In genomic region chr12:84508325-84508861, GRCh38 we compare ENCODE assay signal across 9 cellular contexts.
A peak's percentile ranks its signal among the peaks of the same experiment; 100 is the strongest.
DNase-seq lines count a peak whose midpoint lies in the region; ATAC-seq and TF ChIP-seq lines count a peak whose summit lies in the region.
"Had no signal": no experiment of that assay in that cellular context is flagged by ENCODE, and none has a peak within 500 bp of the region (broad histone marks: within the 10 kb centered on the region; RNA-seq: fewer than 3 reads in every experiment).

No MANE protein-coding gene starts in this region.

- TF ChIP-seq EP300 in SK-N-SH (IDR thresholded peaks at IDR 0.05; ENCODE audit: borderline replicate concordance in 1 of 2, low read depth in 1 of 2, low read length in 1 of 2), result no peak; a peak in 1 of 4 replicates
- no peak for TF ChIP-seq EP300 in stomach (IDR thresholded peaks at IDR 0.05)

- H3K27ac ChIP-seq in SK-N-SH (ENCODE audit: low read depth in 2 of 2, low read length in 1 of 2) (peak overlapping the region; percentile 62 to 79), stomach (peak overlapping the region in 1 of 5 donors; percentile 20), testis (no peak overlapping the region)

- ATAC-seq in GM19463 (IDR thresholded peaks at IDR 0.05; ENCODE audit: unreplicated experiment) (peak; percentile 89), HG03565 (IDR thresholded peaks at IDR 0.05; ENCODE audit: unreplicated experiment) (peak; percentile 83)

- H3F3A ChIP-seq in SK-N-SH (replicated peaks; ENCODE audit: insufficient read depth), result peaks cover 5% of the 10 kb centered on the region

- 0 out of 2 replicates have a peak, but pooled peaks cover 6% of the 10 kb centered on the region for H3K9me2 ChIP-seq in SK-N-SH

- H3K4me2 ChIP-seq in SK-N-SH, result peak overlapping the region; percentile 32; the same call in 1 of the 2 replicates

- peak; percentile 33; the same call in 1 of the 2 replicates for TF ChIP-seq RAD21 in SK-N-SH (IDR thresholded peaks at IDR 0.05; ENCODE audit: low read length)

- H3K27me3 Mint-ChIP-seq in activated CD4-positive, alpha-beta T cell treated with anti-CD3 and anti-CD28 coated beads, Interleukin-2, amount 10 ng/mL, durations not matched to agents 7 days and 5 days, result no peaks in the 10 kb centered on the region
- H3K27me3 Mint-ChIP-seq: stimulated activated naive CD8-positive, alpha-beta T cell treated with anti-CD3 and anti-CD28 coated beads, Interleukin-15, Interleukin-2, amounts not matched to agents 100 ng/mL and 50 ng/mL, for 24 hours had no signal

- TF ChIP-seq CTCF in AG09309 (IDR thresholded peaks at IDR 0.05; ENCODE audit: control insufficient read depth, insufficient read depth, low read depth, low read length, missing control alignments) (peak; percentile 77), SK-N-SH (IDR thresholded peaks at IDR 0.05) (peak; percentile 66), stomach (IDR thresholded peaks at IDR 0.05) (no peak), testis (IDR thresholded peaks at IDR 0.05) (peak in 1 of 3 experiments; percentile 11)

- DNase-seq in AG09309 (ENCODE audit: low read depth) (peak; percentile 70), SK-N-SH (peak; percentile 12), iPS-NIHi11 (ENCODE audit: low spot score) (peak; percentile 33), stomach (no peak), testis (no peak)
- no peak for DNase-seq in activated CD4-positive, alpha-beta T cell treated with anti-CD3 and anti-CD28 coated beads, Interleukin-2, amount 10 ng/mL, durations not matched to agents 7 days and 5 days

- POLR2A ChIA-PET in SK-N-SH (lab: Yijun Ruan, JAX), result no interaction called here
- POLR2A ChIA-PET in activated CD4-positive, alpha-beta T cell treated with anti-CD3 and anti-CD28 coated beads, Interleukin-2, amount 10 ng/mL, durations not matched to agents 7 days and 5 days (lab: Charles Lee), result no interaction called here

- H3K27me3 ChIP-seq in SK-N-SH (ENCODE audit: insufficient read depth) (no peaks in the 10 kb centered on the region), stomach (no peaks in the 10 kb centered on the region), testis (no peaks in the 10 kb centered on the region)

- H3K4me1 ChIP-seq in SK-N-SH (ENCODE audit: control insufficient read depth in 1 of 2, insufficient read depth in 2 of 2, low read depth in 1 of 2, low read length in 1 of 2) (peaks cover 0 to 18% of the 10 kb centered on the region in 2 experiments; a peak in 2 of 4 replicates), stomach (peaks cover 0 to 12% (median 3%) of the 10 kb centered on the region in 4 donors), testis (no peaks in the 10 kb centered on the region)

- no peaks in the 10 kb centered on the region for H3K9me3 Mint-ChIP-seq in activated CD4-positive, alpha-beta T cell treated with anti-CD3 and anti-CD28 coated beads, Interleukin-2, amount 10 ng/mL, durations not matched to agents 7 days and 5 days
- H3K9me3 Mint-ChIP-seq: stimulated activated naive CD8-positive, alpha-beta T cell treated with anti-CD3 and anti-CD28 coated beads, Interleukin-15, Interleukin-2, amounts not matched to agents 100 ng/mL and 50 ng/mL, for 24 hours had no signal

- no peaks in the 10 kb centered on the region for H3K4me1 Mint-ChIP-seq in activated CD4-positive, alpha-beta T cell treated with anti-CD3 and anti-CD28 coated beads, Interleukin-2, amount 10 ng/mL, durations not matched to agents 7 days and 5 days

- H3K4me3 ChIP-seq in AG09309 (ENCODE audit: control insufficient read depth, low read depth, low read length) (no peak overlapping the region), SK-N-SH (ENCODE audit: low read depth in 2 of 2, low read length in 1 of 2) (no peak overlapping the region), stomach (no peak overlapping the region), testis (no peak overlapping the region)

- CTCF ChIA-PET in SK-N-SH (lab: Yijun Ruan, JAX), result interaction anchor here (0.6 to 1.4 kb wide), 2 partner anchors 63 to 334 kb away, joined by 3 to 7 read pairs; no protein-coding TSS in a partner anchor
- CTCF ChIA-PET in activated CD4-positive, alpha-beta T cell treated with anti-CD3 and anti-CD28 coated beads, Interleukin-2, amount 10 ng/mL, durations not matched to agents 7 days and 5 days (lab: Charles Lee), result no interaction called here

- no peaks in the 10 kb centered on the region for H3K79me2 ChIP-seq in SK-N-SH (ENCODE audit: insufficient read depth)

- H3K9me3 ChIP-seq in SK-N-SH, result no peaks in the 10 kb centered on the region
- H3K9me3 ChIP-seq in stomach, result no peaks in the 10 kb centered on the region
- H3K9me3 ChIP-seq in testis, result no peaks in the 10 kb centered on the region

- H3K4me3 Mint-ChIP-seq in activated CD4-positive, alpha-beta T cell treated with anti-CD3 and anti-CD28 coated beads, Interleukin-2, amount 10 ng/mL, durations not matched to agents 7 days and 5 days, result no peak overlapping the region
- H3K4me3 Mint-ChIP-seq: stimulated activated naive CD8-positive, alpha-beta T cell treated with anti-CD3 and anti-CD28 coated beads, Interleukin-15, Interleukin-2, amounts not matched to agents 100 ng/mL and 50 ng/mL, for 24 hours had no signal

- H3K36me3 ChIP-seq in SK-N-SH (replicated peaks in 1 of 2; ENCODE audit: control insufficient read depth in 1 of 2, insufficient read depth in 2 of 2, low read length in 1 of 2), result no peaks in the 10 kb centered on the region
- H3K36me3 ChIP-seq in stomach, result no peaks in the 10 kb centered on the region
- no peaks in the 10 kb centered on the region for H3K36me3 ChIP-seq in testis (ENCODE audit: low read depth, missing control alignments)

- no peaks in the 10 kb centered on the region for H3K36me3 Mint-ChIP-seq in activated CD4-positive, alpha-beta T cell treated with anti-CD3 and anti-CD28 coated beads, Interleukin-2, amount 10 ng/mL, durations not matched to agents 7 days and 5 days (ENCODE audit: low read depth)

- intact Hi-C loops in stomach (cut with DNase I; ENCODE audit: low total_unique reads) (no loop called here), testis (cut with DNase I; ENCODE audit: low total_unique reads) (no loop called here)

- no peaks in the 10 kb centered on the region for H4K20me1 ChIP-seq in SK-N-SH (ENCODE audit: insufficient read depth)

- WGBS in SK-N-SH (ENCODE audit: low lambda C conversion rate), result 43% methylated on average over 3 of the region's 3 CpGs
- 38 to 62% (median 47%) methylated on average over 3 of the region's 3 CpGs for WGBS in stomach, 5 donors
- 51 to 62% methylated on average over 3 of the region's 3 CpGs for WGBS in testis, 2 donors

- H3K27ac Mint-ChIP-seq in activated CD4-positive, alpha-beta T cell treated with anti-CD3 and anti-CD28 coated beads, Interleukin-2, amount 10 ng/mL, durations not matched to agents 7 days and 5 days, result no peak overlapping the region
- H3K27ac Mint-ChIP-seq: stimulated activated naive CD8-positive, alpha-beta T cell treated with anti-CD3 and anti-CD28 coated beads, Interleukin-15, Interleukin-2, amounts not matched to agents 100 ng/mL and 50 ng/mL, for 24 hours had no signal

- peak overlapping the region; percentile 61 for H2AFZ ChIP-seq in SK-N-SH (ENCODE audit: low read depth)

- no peak overlapping the region for H3K9ac ChIP-seq in SK-N-SH

- TF ChIP-seq POLR2A in stomach (IDR thresholded peaks at IDR 0.05), result no peak
- no peak for TF ChIP-seq POLR2A in testis (IDR thresholded peaks at IDR 0.05)

TF ChIP-seq in SK-N-SH, 30 proteins besides CTCF, POLR2A, EP300 and RAD21:
- TF ChIP-seq NRF1 (IDR thresholded peaks at IDR 0.05; ENCODE audit: low read depth, low read length) (no peak), TAF1 (IDR thresholded peaks at IDR 0.05; ENCODE audit: borderline replicate concordance, low read depth, low read length) (no peak), SIN3A (IDR thresholded peaks at IDR 0.05; ENCODE audit: borderline replicate concordance, low read depth, low read length) (no peak), FOSL2 (IDR thresholded peaks at IDR 0.05; ENCODE audit: borderline replicate concordance, low read depth) (peak; percentile 53; the same call in 1 of the 2 replicates), PBX3 (IDR thresholded peaks at IDR 0.05) (peak; percentile 47; the same call in 1 of the 2 replicates), FOXM1 (IDR thresholded peaks at IDR 0.05; ENCODE audit: low read depth) (no peak), TCF12 (IDR thresholded peaks at IDR 0.05) (peak; percentile 29), JUND (IDR thresholded peaks at IDR 0.05) (peak; percentile 22; the same call in 1 of the 2 replicates)

Comparison
In these comparisons a context has a peak if more than half of its experiments do, and no peak if none do; other contexts are left out.
1. DNase-seq: peak in AG09309 (single experiment), SK-N-SH (single experiment) and iPS-NIHi11 (single experiment); none in stomach (single experiment), activated CD4-positive, alpha-beta T cell treated with anti-CD3 and anti-CD28 coated beads, Interleukin-2, amount 10 ng/mL, durations not matched to agents 7 days and 5 days (single experiment) and testis (single experiment).
2. CTCF ChIP-seq: peak in AG09309 (single experiment) and SK-N-SH (single experiment); none in stomach (0 of 7).
3. H3K27ac ChIP-seq: peak in SK-N-SH (2 of 2); none in testis (0 of 2).